ENCODE assay signal across 14 cellular contexts in the genomic region with DNA sequence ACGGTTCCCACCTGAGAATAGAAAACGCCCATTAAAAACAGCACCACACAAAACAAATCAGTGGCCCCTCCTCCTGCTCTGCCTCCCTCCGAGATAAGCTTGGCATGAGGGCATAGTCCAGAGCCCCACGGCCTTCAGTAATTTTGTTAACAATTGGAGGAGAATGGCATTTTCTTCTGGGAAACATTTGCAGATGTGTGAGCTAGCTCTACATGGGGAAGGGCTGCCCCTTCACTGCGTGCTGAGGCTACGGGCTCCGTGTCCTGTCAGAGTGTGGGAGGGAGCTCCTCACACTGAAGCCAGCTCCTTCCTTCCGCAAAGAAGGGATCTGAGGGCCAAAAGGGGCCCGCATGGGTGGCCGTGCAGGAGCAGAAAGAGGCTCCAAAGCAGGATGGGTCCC. TPM values are rescaled to one million over a fixed set of nuclear protein-coding genes. Genes with fewer than 3 reads are reported as not detected.
A peak's percentile ranks its signal among the peaks of the same experiment; 100 is the strongest.
DNase-seq lines count a peak whose midpoint lies in the region; ATAC-seq and TF ChIP-seq lines count a peak whose summit lies in the region.
"Had no signal": no experiment of that assay in that cellular context is flagged by ENCODE, and none has a peak within 500 bp of the region (broad histone marks: within the 10 kb centered on the region; RNA-seq: fewer than 3 reads in every experiment).

No MANE protein-coding gene starts in this region.

- CTCF ChIA-PET in Caco-2 (lab: Charles Lee) = interaction anchor here (0.7 to 1.6 kb wide), 8 partner anchors 13 to 223 kb away, joined by 3 to 14 read pairs (median 4); partner anchors contain the start of gene GRK5
- CTCF ChIA-PET in activated CD4-positive, alpha-beta T cell treated with anti-CD3 and anti-CD28 coated beads, Interleukin-2, amount 10 ng/mL, durations not matched to agents 7 days and 5 days (lab: Charles Lee) = interaction anchor here (0.9 to 1.5 kb wide), 4 partner anchors 10 to 110 kb away, joined by 3 to 8 read pairs (median 4); no protein-coding TSS in a partner anchor

- peak overlapping the region; percentile 88 to 90 for H3K27ac ChIP-seq in ascending aorta
- H3K27ac ChIP-seq in sigmoid colon = peak overlapping the region; percentile 59 to 81 (median 76)
- H3K27ac ChIP-seq: PC-9 had no signal

- WGBS in sigmoid colon, 2 donors = 15 to 45% methylated on average over 10 of the region's 10 CpGs

- peaks cover 5% of the 10 kb centered on the region for H3K36me3 Mint-ChIP-seq in Caco-2 (ENCODE audit: insufficient read depth, unreplicated experiment)
- H3K36me3 Mint-ChIP-seq in activated CD4-positive, alpha-beta T cell treated with anti-CD3 and anti-CD28 coated beads, Interleukin-2, amount 10 ng/mL, durations not matched to agents 7 days and 5 days (ENCODE audit: low read depth) = peaks cover 7% of the 10 kb centered on the region

- peaks cover 20% of the 10 kb centered on the region for H3K4me1 Mint-ChIP-seq in Caco-2 (ENCODE audit: low read depth, unreplicated experiment)
- peaks cover 5% of the 10 kb centered on the region for H3K4me1 Mint-ChIP-seq in activated CD4-positive, alpha-beta T cell treated with anti-CD3 and anti-CD28 coated beads, Interleukin-2, amount 10 ng/mL, durations not matched to agents 7 days and 5 days

- H3K4me3 ChIP-seq in Caco-2 (ENCODE audit: low read depth, low read length) (no peak overlapping the region), ascending aorta (peak overlapping the region in 1 of 2 donors; percentile 45), sigmoid colon (peak overlapping the region in 2 of 4 donors; percentile 4 to 21)
- H3K4me3 ChIP-seq: PC-9, skin epidermis had no signal

- H3K27ac Mint-ChIP-seq in Caco-2 (ENCODE audit: unreplicated experiment) = peak overlapping the region; percentile 77
- no peak overlapping the region for H3K27ac Mint-ChIP-seq in activated CD4-positive, alpha-beta T cell treated with anti-CD3 and anti-CD28 coated beads, Interleukin-2, amount 10 ng/mL, durations not matched to agents 7 days and 5 days

- no TSS peak for BruUV-seq in Caco-2 (replicated peaks; lab: Mats Ljungman, UMichigan)

- H3K27me3 ChIP-seq in Caco-2 (replicated peaks; ENCODE audit: control insufficient read depth, insufficient read depth, low read length) = no peaks in the 10 kb centered on the region
- H3K27me3 ChIP-seq in ascending aorta = no peaks in the 10 kb centered on the region
- H3K27me3 ChIP-seq in sigmoid colon = no peaks in the 10 kb centered on the region

- no peaks in the 10 kb centered on the region for H3K9me3 Mint-ChIP-seq in Caco-2 (ENCODE audit: unreplicated experiment)
- H3K9me3 Mint-ChIP-seq in activated CD4-positive, alpha-beta T cell treated with anti-CD3 and anti-CD28 coated beads, Interleukin-2, amount 10 ng/mL, durations not matched to agents 7 days and 5 days = no peaks in the 10 kb centered on the region
- H3K9me3 Mint-ChIP-seq: IgD-negative memory B cell had no signal

- no peaks in the 10 kb centered on the region for H3K27me3 Mint-ChIP-seq in Caco-2 (ENCODE audit: insufficient read depth, unreplicated experiment)
- H3K27me3 Mint-ChIP-seq in activated CD4-positive, alpha-beta T cell treated with anti-CD3 and anti-CD28 coated beads, Interleukin-2, amount 10 ng/mL, durations not matched to agents 7 days and 5 days = no peaks in the 10 kb centered on the region
- H3K27me3 Mint-ChIP-seq: IgD-negative memory B cell had no signal

- peak; percentile 55 to 64 for DNase-seq in Caco-2
- no peak for DNase-seq in ascending aorta (ENCODE audit: low spot score in 2 of 2)
- no peak for DNase-seq in left colon
- peak; percentile 71 for DNase-seq in sigmoid colon
- DNase-seq in hepatic stellate cell (ENCODE audit: low spot score) = no peak
- no peak for DNase-seq in HuH-7.5 (ENCODE audit: low spot score)
- no peak for DNase-seq in activated CD4-positive, alpha-beta T cell treated with anti-CD3 and anti-CD28 coated beads, Interleukin-2, amount 10 ng/mL, durations not matched to agents 7 days and 5 days
- DNase-seq: activated T-cell treated with anti-CD3 and anti-CD28 coated beads for 4 hours, AML-193, NCI-H2081, PC-9 had no signal

- no peak for TF ChIP-seq CTCF in Caco-2 (IDR thresholded peaks at IDR 0.05; ENCODE audit: insufficient read depth in 1 of 2, low read depth in 1 of 2, low read length in 1 of 2, severe bottlenecking in 1 of 2, unreplicated experiment in 1 of 2)
- TF ChIP-seq CTCF in ascending aorta (IDR thresholded peaks at IDR 0.05) = no peak
- no peak for TF ChIP-seq CTCF in sigmoid colon (IDR thresholded peaks at IDR 0.05)

- H3K9me3 ChIP-seq in Caco-2 (no peaks in the 10 kb centered on the region), ascending aorta (no peaks in the 10 kb centered on the region), sigmoid colon (no peaks in the 10 kb centered on the region)

- TF ChIP-seq EP300 in sigmoid colon (IDR thresholded peaks at IDR 0.05) = no peak

- no peak for TF ChIP-seq POLR2A in sigmoid colon (IDR thresholded peaks at IDR 0.05)

- peak overlapping the region; percentile 56 for H3K4me3 Mint-ChIP-seq in Caco-2 (ENCODE audit: unreplicated experiment)
- no peak overlapping the region for H3K4me3 Mint-ChIP-seq in activated CD4-positive, alpha-beta T cell treated with anti-CD3 and anti-CD28 coated beads, Interleukin-2, amount 10 ng/mL, durations not matched to agents 7 days and 5 days
- H3K4me3 Mint-ChIP-seq: IgD-negative memory B cell had no signal

- H3K36me3 ChIP-seq in Caco-2 (ENCODE audit: control insufficient read depth, insufficient read depth, low read length) (no peaks in the 10 kb centered on the region), ascending aorta (no peaks in the 10 kb centered on the region), sigmoid colon (no peaks in the 10 kb centered on the region)

- intact Hi-C loops in Caco-2 (cut with micrococcal nuclease; ENCODE audit: unreplicated experiment) (no loop called here), ascending aorta (cut with DNase I) (no loop called here), left colon (cut with DNase I, micrococcal nuclease) (no loop called here), sigmoid colon (cut with DNase I) (no loop called here)

- ATAC-seq in left colon (peak; percentile 72), HG03280 (IDR thresholded peaks at IDR 0.05; ENCODE audit: unreplicated experiment) (no peak)

- POLR2A ChIA-PET in Caco-2 (lab: Charles Lee) = interaction anchor here (0.7 to 1.4 kb wide), 2 partner anchors 16 to 211 kb away, joined by 3 to 7 read pairs; partner anchors contain the start of gene GRK5
- POLR2A ChIA-PET in activated CD4-positive, alpha-beta T cell treated with anti-CD3 and anti-CD28 coated beads, Interleukin-2, amount 10 ng/mL, durations not matched to agents 7 days and 5 days (lab: Charles Lee) = no interaction called here

- H3K4me1 ChIP-seq in Caco-2 (peaks cover 33% of the 10 kb centered on the region), ascending aorta (peaks cover 51 to 86% of the 10 kb centered on the region in 2 donors), sigmoid colon (peaks cover 0 to 60% (median 58%) of the 10 kb centered on the region in 4 donors)

RNA-seq across cellular contexts. Expression of gene GRK5, which starts 15.2 kb away (rescaled TPM):
- total RNA-seq in Caco-2 (2022) (7.7 and 8.9 TPM in 2 replicates), ascending aorta (75.5 TPM), left colon (10 to 100 TPM in 1 of 2 donors, 1 to 10 TPM in 1; 7.8 to 12.4 TPM), sigmoid colon (10 to 100 TPM; 19.8 to 32.4 (median 22.2) TPM)
- polyA plus RNA-seq in sigmoid colon = 10 to 100 TPM in 2 of 3 donors, 1 to 10 TPM in 1; 7.9 to 19.2 (median 15.5) TPM
- 10 to 100 TPM; 26.0 to 27.5 TPM for total RNA-seq in activated CD4-positive, alpha-beta T cell treated with anti-CD3 and anti-CD28 coated beads, Interleukin-2, amount 10 ng/mL, durations not matched to agents 7 days and 5 days

RNA-seq across cellular contexts. Expression of gene PRDX3, which starts 43.9 kb away (rescaled TPM):
- total RNA-seq in Caco-2 (2022) (213 and 216 TPM in 2 replicates), ascending aorta (34.9 TPM), left colon (100 to 1,000 TPM; 102 to 111 TPM), sigmoid colon (100 to 1,000 TPM; 155 to 247 (median 169) TPM)
- polyA plus RNA-seq in sigmoid colon = 100 to 1,000 TPM; 133 to 267 (median 172) TPM
- 100 to 1,000 TPM; 121 to 122 TPM for total RNA-seq in activated CD4-positive, alpha-beta T cell treated with anti-CD3 and anti-CD28 coated beads, Interleukin-2, amount 10 ng/mL, durations not matched to agents 7 days and 5 days

RNA-seq across cellular contexts. Expression of gene SFXN4, which starts 57.0 kb away (rescaled TPM):
- total RNA-seq in Caco-2 (2022) (45.3 and 45.9 TPM in 2 replicates), ascending aorta (13.7 TPM), left colon (10 to 100 TPM; 30.8 to 37.0 TPM), sigmoid colon (10 to 100 TPM; 16.8 to 26.5 (median 19.6) TPM)
- 10 to 100 TPM; 14.8 to 48.3 (median 22.2) TPM for polyA plus RNA-seq in sigmoid colon
- 10 to 100 TPM; 19.0 to 20.1 TPM for total RNA-seq in activated CD4-positive, alpha-beta T cell treated with anti-CD3 and anti-CD28 coated beads, Interleukin-2, amount 10 ng/mL, durations not matched to agents 7 days and 5 days

Comparison
In these comparisons a context has a peak if more than half of its experiments do, and no peak if none do; other contexts are left out.
1. DNase-seq: peak in Caco-2 (2 of 2) and sigmoid colon (single experiment); none in ascending aorta (0 of 2), left colon (0 of 2), hepatic stellate cell (single experiment), HuH-7.5 (single experiment) and activated CD4-positive, alpha-beta T cell treated with anti-CD3 and anti-CD28 coated beads, Interleukin-2, amount 10 ng/mL, durations not matched to agents 7 days and 5 days (single experiment).